Comparison of ENCODE assay signal across 8 cellular contexts in genomic region chr5:141641634-141642278, GRCh38. TPM values are rescaled to one million over a fixed set of nuclear protein-coding genes. Genes with fewer than 3 reads are reported as not detected.
DNase-seq lines count a peak whose midpoint lies in the region; ATAC-seq and TF ChIP-seq lines count a peak whose summit lies in the region.

No MANE protein-coding gene starts in this region.

- H3K23ac ChIP-seq in neuronal stem cell (ENCODE audit: low read depth, low read length, poor library complexity): no peak overlapping the region

- no peak overlapping the region for H3K4me2 ChIP-seq in neuronal stem cell (ENCODE audit: insufficient read depth, low read length, poor library complexity, severe bottlenecking)

- H3K27me3 ChIP-seq in cardiac muscle cell (peaks cover 9% of the 10 kb centered on the region), heart left ventricle (no peaks in the 10 kb centered on the region), kidney epithelial cell (ENCODE audit: control insufficient read depth, insufficient read depth, low read length) (no peaks in the 10 kb centered on the region), sigmoid colon (peaks cover 0 to 17% (median 7%) of the 10 kb centered on the region in 3 donors), neuronal stem cell (ENCODE audit: control insufficient read depth in 3 of 3, insufficient read depth in 3 of 3, low read depth in 1 of 3, low read length in 3 of 3) (peaks cover 0 to 9% (median 4%) of the 10 kb centered on the region in 3 experiments)

- H4K8ac ChIP-seq in neuronal stem cell (ENCODE audit: low read depth, low read length): no peak overlapping the region

- H3K4ac ChIP-seq in neuronal stem cell (ENCODE audit: low read length): no peak overlapping the region

- no peak overlapping the region for H3K9ac ChIP-seq in neuronal stem cell (ENCODE audit: low read depth, low read length, poor library complexity)

- H3K27ac ChIP-seq in cardiac muscle cell: no peak overlapping the region
- no peak overlapping the region for H3K27ac ChIP-seq in heart left ventricle
- no peak overlapping the region for H3K27ac ChIP-seq in sigmoid colon
- H3K27ac ChIP-seq in neuronal stem cell (replicated peaks; ENCODE audit: low read length): no peak overlapping the region

- DNase-seq in cardiac muscle cell (ENCODE audit: low read depth in 1 of 2, low spot score in 1 of 2) (peak in 1 of 2 donors; percentile 60), heart left ventricle (no peak), SW 1271 (lab: John Stamatoyannopoulos, UW) (peak; percentile 43 to 71), kidney epithelial cell (ENCODE audit: low read depth) (peak; percentile 70), Right ventricle myocardium superior (no peak), sigmoid colon (no peak), neuronal stem cell (ENCODE audit: low spot score) (no peak)

- H2BK120ac ChIP-seq in neuronal stem cell (ENCODE audit: low read depth, low read length): no peak overlapping the region

- TF ChIP-seq EP300 in sigmoid colon (IDR thresholded peaks at IDR 0.05): no peak

- H3K4me1 ChIP-seq in cardiac muscle cell (ENCODE audit: low read depth): no peaks in the 10 kb centered on the region
- peaks cover 0 to 15% (median 8%) of the 10 kb centered on the region in 12 donors for H3K4me1 ChIP-seq in heart left ventricle
- H3K4me1 ChIP-seq in sigmoid colon: peaks cover 0 to 12% (median 11%) of the 10 kb centered on the region in 4 donors
- peaks cover 0 to 5% of the 10 kb centered on the region in 2 donors for H3K4me1 ChIP-seq in neuronal stem cell (ENCODE audit: control insufficient read depth in 2 of 2, insufficient read depth in 1 of 2, low read depth in 1 of 2, low read length in 2 of 2)

- H3K36me3 ChIP-seq in cardiac muscle cell: no peaks in the 10 kb centered on the region
- H3K36me3 ChIP-seq in heart left ventricle: peaks cover 0 to 41% (median 11%) of the 10 kb centered on the region in 9 donors
- no peaks in the 10 kb centered on the region for H3K36me3 ChIP-seq in kidney epithelial cell (ENCODE audit: control insufficient read depth, insufficient read depth, low read length)
- peaks cover 0 to 42% (median 7%) of the 10 kb centered on the region in 4 donors for H3K36me3 ChIP-seq in sigmoid colon
- H3K36me3 ChIP-seq in neuronal stem cell (replicated peaks in 1 of 2; ENCODE audit: control insufficient read depth in 2 of 2, insufficient read depth in 2 of 2, low read length in 2 of 2): peaks cover 0 to 30% of the 10 kb centered on the region in 2 donors

- H2BK12ac ChIP-seq in neuronal stem cell (ENCODE audit: low read length): no peak overlapping the region

- H3K18ac ChIP-seq in neuronal stem cell (ENCODE audit: low read length): no peak overlapping the region

- intact Hi-C loops in heart left ventricle (cut with DNase I) (no loop called here), Right ventricle myocardium superior (cut with DNase I) (no loop called here), sigmoid colon (cut with DNase I) (no loop called here)

- WGBS in heart left ventricle, 4 donors: 89 to 92% (median 89%) methylated on average over 2 of the region's 2 CpGs
- 90 to 91% methylated on average over 2 of the region's 2 CpGs for WGBS in sigmoid colon, 2 donors
- WGBS in neuronal stem cell (ENCODE audit: extremely low coverage in 2 of 2, insufficient read length in 2 of 2, insufficient replicate concordance in 1 of 2), 2 donors: no CpG with 5 or more reads among the region's 2 CpGs

- TF ChIP-seq CTCF in cardiac muscle cell (IDR thresholded peaks at IDR 0.05; ENCODE audit: low read depth, low read length) (peak; percentile 35), heart left ventricle (IDR thresholded peaks at IDR 0.05) (no peak), kidney epithelial cell (IDR thresholded peaks at IDR 0.05; ENCODE audit: insufficient read depth, low read length, poor library complexity, severe bottlenecking) (peak; percentile 47), sigmoid colon (IDR thresholded peaks at IDR 0.05) (no peak)

- H3K79me1 ChIP-seq in neuronal stem cell (ENCODE audit: low read depth, low read length): no peaks in the 10 kb centered on the region

- H3K14ac ChIP-seq in neuronal stem cell (ENCODE audit: low read length): no peak overlapping the region

- no peak overlapping the region for H2BK5ac ChIP-seq in neuronal stem cell (ENCODE audit: low read length)

- H2BK15ac ChIP-seq in neuronal stem cell (ENCODE audit: low read length): no peak overlapping the region

- TF ChIP-seq POLR2A in heart left ventricle (IDR thresholded peaks at IDR 0.05) (no peak), sigmoid colon (IDR thresholded peaks at IDR 0.05) (no peak)

- H2AFZ ChIP-seq in neuronal stem cell (ENCODE audit: low read length): no peak overlapping the region

- H4K91ac ChIP-seq in neuronal stem cell (ENCODE audit: low read depth, low read length, poor library complexity): no peak overlapping the region

- ATAC-seq in heart left ventricle: no peak
- ATAC-seq in HG02852 (IDR thresholded peaks at IDR 0.05; ENCODE audit: unreplicated experiment): peak; percentile 53
- ATAC-seq in Right ventricle myocardium superior (ENCODE audit: poor library complexity): no peak

- H3K4me3 ChIP-seq in cardiac muscle cell (no peak overlapping the region), heart left ventricle (no peak overlapping the region), kidney epithelial cell (ENCODE audit: low read depth, low read length) (no peak overlapping the region), sigmoid colon (no peak overlapping the region), neuronal stem cell (ENCODE audit: low read length in 2 of 2) (no peak overlapping the region)

- no peak overlapping the region for H2AK5ac ChIP-seq in neuronal stem cell (ENCODE audit: low read depth, low read length)

- H3K9me3 ChIP-seq in cardiac muscle cell (ENCODE audit: low read depth): no peaks in the 10 kb centered on the region
- no peaks in the 10 kb centered on the region for H3K9me3 ChIP-seq in heart left ventricle
- H3K9me3 ChIP-seq in sigmoid colon: no peaks in the 10 kb centered on the region
- H3K9me3 ChIP-seq in neuronal stem cell (replicated peaks in 1 of 2; ENCODE audit: control insufficient read depth in 2 of 2, insufficient read depth in 1 of 2, low read depth in 1 of 2, low read length in 2 of 2): no peaks in the 10 kb centered on the region

RNA-seq across cellular contexts. Expression of gene RELL2, which starts 5.0 kb away (rescaled TPM):
- 1.8 and 3.6 TPM in 2 replicates for total RNA-seq in cardiac muscle cell
- polyA plus RNA-seq in cardiac muscle cell: 2.3 TPM in 1 of 2 replicates, not detected in the other
- total RNA-seq in heart left ventricle: 1 to 10 TPM in 3 of 9 donors, under 1 TPM in 6; 0.25 to 2.5 (median 0.65) TPM
- 1 to 10 TPM in 1 of 2 donors, under 1 TPM in 1; 0.88 to 2.7 TPM for polyA plus RNA-seq in heart left ventricle
- 7.8 and 12.6 TPM in 2 replicates for total RNA-seq in kidney epithelial cell
- 0.86 TPM for total RNA-seq in Right ventricle myocardium superior
- total RNA-seq in sigmoid colon: 1 to 10 TPM in 3 of 4 donors, under 1 TPM in 1; 0.99 to 6.1 (median 2.1) TPM
- polyA plus RNA-seq in sigmoid colon: 10 to 100 TPM in 1 of 3 donors, 1 to 10 TPM in 2; 2.4 to 10.5 (median 3.5) TPM
- 2.6 TPM for polyA plus RNA-seq in neuronal stem cell (2013, experiment 1 of 2)
- polyA plus RNA-seq in neuronal stem cell (2013, experiment 2 of 2): 2.5 TPM

RNA-seq across cellular contexts. Expression of gene HDAC3, which starts 5.1 kb away (rescaled TPM):
- 64.7 and 78.3 TPM in 2 replicates for total RNA-seq in cardiac muscle cell
- polyA plus RNA-seq in cardiac muscle cell: 112 and 117 TPM in 2 replicates
- 10 to 100 TPM; 24.5 to 39.0 (median 32.2) TPM for total RNA-seq in heart left ventricle
- 10 to 100 TPM; 33.3 TPM for polyA plus RNA-seq in heart left ventricle
- 39.7 and 54.2 TPM in 2 replicates for total RNA-seq in kidney epithelial cell
- 29.1 TPM for total RNA-seq in Right ventricle myocardium superior
- 10 to 100 TPM; 32.4 to 51.5 (median 38.2) TPM for total RNA-seq in sigmoid colon
- 10 to 100 TPM; 33.0 to 51.1 (median 37.7) TPM for polyA plus RNA-seq in sigmoid colon
- polyA plus RNA-seq in neuronal stem cell (2013, experiment 1 of 2): 61.4 TPM
- polyA plus RNA-seq in neuronal stem cell (2013, experiment 2 of 2): 61.9 TPM

RNA-seq across cellular contexts. Expression of gene FCHSD1, which starts 9.5 kb away (rescaled TPM):
- total RNA-seq in cardiac muscle cell (9.8 and 24.9 TPM in 2 replicates), heart left ventricle (1 to 10 TPM; 1.2 to 8.8 (median 2.3) TPM), kidney epithelial cell (18.1 and 38.5 TPM in 2 replicates), Right ventricle myocardium superior (2.6 TPM), sigmoid colon (10 to 100 TPM; 12.1 to 31.3 (median 20.3) TPM)
- polyA plus RNA-seq in cardiac muscle cell (7.8 and 13.0 TPM in 2 replicates), heart left ventricle (1 to 10 TPM; 2.5 to 2.9 TPM), sigmoid colon (10 to 100 TPM in 1 of 3 donors, 1 to 10 TPM in 2; 3.0 to 22.6 (median 4.4) TPM)
- polyA plus RNA-seq in neuronal stem cell (2013, experiment 1 of 2): 11.3 TPM
- 10.9 TPM for polyA plus RNA-seq in neuronal stem cell (2013, experiment 2 of 2)

RNA-seq across cellular contexts. Expression of gene DIAPH1, which starts 23.0 kb away (rescaled TPM):
- total RNA-seq in cardiac muscle cell (17.1 and 24.4 TPM in 2 replicates), heart left ventricle (100 to 1,000 TPM in 1 of 9 donors, 10 to 100 TPM in 8; 38.8 to 137 (median 61.5) TPM), kidney epithelial cell (99.7 and 103 TPM in 2 replicates), Right ventricle myocardium superior (32.0 TPM), sigmoid colon (10 to 100 TPM; 14.4 to 26.9 (median 19.8) TPM)
- polyA plus RNA-seq in cardiac muscle cell (24.0 and 31.0 TPM in 2 replicates), heart left ventricle (10 to 100 TPM; 29.9 to 79.6 TPM), sigmoid colon (100 to 1,000 TPM in 1 of 3 donors, 10 to 100 TPM in 2; 54.1 to 105 (median 78.0) TPM)
- polyA plus RNA-seq in neuronal stem cell (2013, experiment 1 of 2): 34.7 TPM
- 34.1 TPM for polyA plus RNA-seq in neuronal stem cell (2013, experiment 2 of 2)

RNA-seq across cellular contexts. Expression of gene ARAP3, which starts 40.3 kb away (rescaled TPM):
- total RNA-seq in cardiac muscle cell (1.5 and 1.6 TPM in 2 replicates), heart left ventricle (10 to 100 TPM in 6 of 9 donors, 1 to 10 TPM in 3; 8.9 to 20.5 (median 13.8) TPM), kidney epithelial cell (9.2 and 10.8 TPM in 2 replicates), Right ventricle myocardium superior (12.5 TPM), sigmoid colon (1 to 10 TPM; 3.3 to 7.8 (median 3.8) TPM)
- polyA plus RNA-seq in cardiac muscle cell (0.59 and 1.4 TPM in 2 replicates), heart left ventricle (10 to 100 TPM; 13.0 to 15.8 TPM), sigmoid colon (1 to 10 TPM; 1.2 to 7.0 (median 2.4) TPM)
- polyA plus RNA-seq in neuronal stem cell (2013, experiment 1 of 2): 19.7 TPM
- 19.5 TPM for polyA plus RNA-seq in neuronal stem cell (2013, experiment 2 of 2)

Comparison
In these comparisons a context has a peak if more than half of its experiments do, and no peak if none do; other contexts are left out.
1. CTCF ChIP-seq: peak in cardiac muscle cell (single experiment) and kidney epithelial cell (single experiment); none in heart left ventricle (0 of 12) and sigmoid colon (0 of 4).
2. DNase-seq: peak in SW 1271 (2 of 2) and kidney epithelial cell (single experiment); none in heart left ventricle (0 of 5), Right ventricle myocardium superior (single experiment), sigmoid colon (single experiment) and neuronal stem cell (single experiment).